In the genomic region with DNA sequence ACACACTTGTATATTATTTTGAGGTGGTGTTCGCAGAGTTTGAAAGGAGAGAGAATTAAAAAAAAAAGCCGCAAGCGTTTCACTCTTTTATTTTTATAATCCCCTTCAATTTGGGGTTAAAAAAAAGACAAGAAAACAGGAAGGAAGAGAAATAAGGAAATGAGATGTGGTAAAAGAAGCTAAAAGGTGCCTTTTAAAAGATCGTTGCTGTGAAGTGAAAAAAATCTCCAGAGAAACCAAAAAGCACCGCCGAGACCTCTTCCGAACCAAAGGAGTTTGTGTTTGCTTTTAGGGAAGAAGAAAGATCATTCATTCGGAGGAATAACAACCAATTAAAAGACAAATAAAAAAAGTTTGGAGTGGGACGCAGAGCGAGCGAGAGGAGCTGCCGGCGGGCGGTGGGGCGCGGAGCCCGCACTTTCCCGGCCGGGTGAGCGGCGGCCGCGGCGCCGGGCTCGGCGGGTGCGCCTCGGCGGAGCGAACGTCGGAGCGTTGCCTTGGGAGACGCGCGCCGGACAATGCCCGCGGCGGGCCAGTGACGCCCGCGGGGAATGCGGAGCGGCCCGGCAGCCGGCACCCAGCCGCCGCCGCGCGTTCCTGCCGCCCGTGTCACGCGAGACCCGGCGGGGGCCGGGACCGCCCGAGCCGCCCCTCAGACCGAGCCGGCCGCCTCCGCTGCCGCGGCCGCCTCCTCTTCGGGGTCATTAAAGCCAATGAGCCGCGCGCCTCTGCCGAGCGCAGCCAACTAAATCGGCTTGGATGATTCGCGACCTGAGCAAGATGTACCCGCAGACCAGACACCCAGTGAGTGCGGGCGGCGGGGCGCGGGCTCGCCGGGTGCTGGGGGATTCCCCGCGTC, we compare ENCODE assay signal across 8 cellular contexts. TPM values are rescaled to one million over a fixed set of nuclear protein-coding genes. Genes with fewer than 3 reads are reported as not detected.
A peak's percentile ranks its signal among the peaks of the same experiment; 100 is the strongest.
DNase-seq lines count a peak whose midpoint lies in the region; ATAC-seq, FAIRE-seq and TF ChIP-seq lines count a peak whose summit lies in the region.

No MANE protein-coding gene starts in this region.

- H3K36me3 ChIP-seq in GM12878 (ENCODE audit: control insufficient read depth in 2 of 2, insufficient read depth in 2 of 2, low read length in 1 of 2) (no peaks in the 10 kb centered on the region), gastrocnemius medialis (no peaks in the 10 kb centered on the region)

- H4K20me1 ChIP-seq in GM12878 (ENCODE audit: control insufficient read depth, insufficient read depth): no peaks in the 10 kb centered on the region

- in situ Hi-C loops in GM12878 (cut with MboI) (no loop called here), gastrocnemius medialis (cut with MboI; ENCODE audit: low sequenced_read_pairs in 4 of 4) (loop anchor here in 1 of 4 donors (25.0 kb wide), 1 partner anchor 390 kb away; no protein-coding TSS in a partner anchor)

- under 1% methylated on average over 61 of the region's 89 CpGs for WGBS in GM12878 (ENCODE audit: insufficient coverage, insufficient replicate concordance, low lambda C conversion rate, missing lambda C conversion rate)

- H3K9ac ChIP-seq in GM12878 (ENCODE audit: control insufficient read depth, insufficient read depth, low read length): peak overlapping the region; percentile 67

- H3K4me1 ChIP-seq in GM12878 (ENCODE audit: control insufficient read depth, insufficient read depth, low read length): peaks cover 17% of the 10 kb centered on the region
- H3K4me1 ChIP-seq in gastrocnemius medialis: peaks cover 32 to 36% of the 10 kb centered on the region in 2 donors

- peak overlapping the region in 5 of 7 donors; percentile 76 to 87 (median 83) for H3K27ac Mint-ChIP-seq in CD14-positive monocyte

- DNase-seq in CD14-positive monocyte (ENCODE audit: low spot score) (no peak), RWPE1 (ENCODE audit: low spot score) (peak; percentile 48), GM12878 (ENCODE audit: low read depth, low spot score) (no peak), gastrocnemius medialis (peak in 1 of 2 donors; percentile 39), A172 (ENCODE audit: low spot score) (no peak), H4 (ENCODE audit: low spot score) (no peak)

- TSS peak; percentile 84 for BruUV-seq in GM12878 (replicated peaks; lab: Mats Ljungman, UMichigan)

- peaks cover 23% of the 10 kb centered on the region in 2 donors for H3K36me3 Mint-ChIP-seq in CD14-positive monocyte

- no peak; the same call in 1 of the 2 replicates for TF ChIP-seq POLR2A in GM12878 (IDR thresholded peaks at IDR 0.05; ENCODE audit: low read depth, low read length)
- no peak for TF ChIP-seq POLR2A in gastrocnemius medialis (IDR thresholded peaks at IDR 0.05)

- peak in 1 of 2 experiments; percentile 69; a peak in 1 of 4 replicates for TF ChIP-seq EP300 in GM12878 (IDR thresholded peaks at IDR 0.05; ENCODE audit: borderline replicate concordance in 1 of 2, control insufficient read depth in 1 of 2, low read depth in 2 of 2, low read length in 2 of 2)

- CTCF ChIA-PET in RWPE1 (lab: Yijun Ruan, JAX) (interaction anchor here (0.6 to 0.7 kb wide), 2 partner anchors 83 to 901 kb away, joined by 3 read pairs; no protein-coding TSS in a partner anchor), GM12878 (lab: Yijun Ruan, JAX) (interaction anchor here (0.8 to 2.4 kb wide), 7 partner anchors 52 to 160 kb away, joined by 3 to 7 read pairs (median 3); no protein-coding TSS in a partner anchor)

- H3K79me2 ChIP-seq in GM12878 (ENCODE audit: control insufficient read depth, insufficient read depth, low read length): peaks cover 13% of the 10 kb centered on the region

- peak overlapping the region; percentile 89 for H3K4me3 ChIP-seq in GM12878
- peak overlapping the region; percentile 56 for H3K4me3 ChIP-seq in iPS-18c (ENCODE audit: insufficient read depth, low read depth, low read length)
- H3K4me3 ChIP-seq in gastrocnemius medialis: peak overlapping the region; percentile 73 to 88 (median 82)

- peak overlapping the region; percentile 74 to 91 for H3K4me3 Mint-ChIP-seq in CD14-positive monocyte

- H3K27ac ChIP-seq in RWPE1 (peak overlapping the region; percentile 93), GM12878 (ENCODE audit: control insufficient read depth, insufficient read depth) (peak overlapping the region; percentile 82), gastrocnemius medialis (peak overlapping the region; percentile 91 to 98 (median 92))

- H3K4me2 ChIP-seq in GM12878 (ENCODE audit: control insufficient read depth, insufficient read depth): peak overlapping the region; percentile 41; the same call in 1 of the 2 replicates

- H3K27me3 ChIP-seq in GM12878 (replicated peaks in 1 of 2; ENCODE audit: control insufficient read depth in 2 of 2, insufficient read depth in 2 of 2, low read length in 1 of 2) (no peaks in the 10 kb centered on the region), gastrocnemius medialis (no peaks in the 10 kb centered on the region)

- no peaks in the 10 kb centered on the region for H3K9me3 Mint-ChIP-seq in CD14-positive monocyte

- intact Hi-C loops in CD14-positive monocyte (cut with micrococcal nuclease) (loop anchor here (5.0 kb wide), 3 partner anchors 45 to 130 kb away; no protein-coding TSS in a partner anchor), GM12878 (cut with micrococcal nuclease; ENCODE audit: unreplicated experiment) (loop anchor here (5.0 kb wide), 3 partner anchors 100 to 245 kb away; no protein-coding TSS in a partner anchor), gastrocnemius medialis (cut with DNase I; ENCODE audit: low total_unique reads) (loop anchor here (5.0 to 10.0 kb wide), 3 partner anchors 405 to 490 kb away; no protein-coding TSS in a partner anchor)

- POLR2A ChIA-PET in RWPE1 (lab: Yijun Ruan, JAX; ENCODE audit: low non-redundant PET): interaction anchor here (0.6 to 0.7 kb wide), 3 partner anchors 1086 to 1941 kb away, joined by 3 to 4 read pairs (median 4); no protein-coding TSS in a partner anchor
- POLR2A ChIA-PET in GM12878 (lab: Charles Lee): interaction anchor here (0.7 to 2.2 kb wide), 19 partner anchors 8 to 133 kb away, joined by 3 to 29 read pairs (median 4); no protein-coding TSS in a partner anchor

- TF ChIP-seq CTCF in CD14-positive monocyte (IDR thresholded peaks at IDR 0.05): no peak
- TF ChIP-seq CTCF in RWPE1 (conservative IDR thresholded peaks at IDR 0.05; ENCODE audit: low read depth): no peak
- TF ChIP-seq CTCF in GM12878 (IDR thresholded peaks at IDR 0.05 in 2 of 3, conservative IDR thresholded peaks at IDR 0.05 in 1 of 3; ENCODE audit: control insufficient read depth in 2 of 3, extremely low read depth in 1 of 3, insufficient read depth in 1 of 3, low read depth in 3 of 3, low read length in 3 of 3): no peak
- TF ChIP-seq CTCF in gastrocnemius medialis (IDR thresholded peaks at IDR 0.05 in 4 of 5, conservative IDR thresholded peaks at IDR 0.05 in 1 of 5): no peak

- no peak for TF ChIP-seq RAD21 in GM12878 (IDR thresholded peaks at IDR 0.05; ENCODE audit: insufficient read depth, low read depth, low read length)

- RAD21 ChIA-PET in GM12878 (lab: Charles Lee; ENCODE audit: unreplicated experiment): interaction anchor here (0.8 to 3.6 kb wide), 19 partner anchors 10 to 131 kb away, joined by 3 to 32 read pairs (median 6); no protein-coding TSS in a partner anchor

- H3K27me3 Mint-ChIP-seq in CD14-positive monocyte (ENCODE audit: low read depth in 3 of 3): peaks cover 0 to 13% (median 11%) of the 10 kb centered on the region in 3 donors

- ATAC-seq in GM21723 (IDR thresholded peaks at IDR 0.05; ENCODE audit: unreplicated experiment) (peak; percentile 3), GM12878 (no peak), gastrocnemius medialis (peak; percentile 23 to 39)

- SMC1A ChIA-PET in GM12878 (lab: Charles Lee; ENCODE audit: uncharacterized antibody, unreplicated experiment): interaction anchor here (0.6 to 2.1 kb wide), 17 partner anchors 9 to 241 kb away, joined by 3 to 21 read pairs (median 5); no protein-coding TSS in a partner anchor

- FAIRE-seq in GM12878 (lab: Jason Lieb, UNC): no peak

- peak overlapping the region; percentile 63 for H2AFZ ChIP-seq in GM12878 (ENCODE audit: control insufficient read depth, low read depth, low read length)

- peaks cover 57% of the 10 kb centered on the region for H3K4me1 Mint-ChIP-seq in CD14-positive monocyte

- H3K9me3 ChIP-seq in GM12878 (replicated peaks; ENCODE audit: control insufficient read depth, insufficient read depth, low read length) (no peaks in the 10 kb centered on the region), iPS-18c (ENCODE audit: control insufficient read depth, insufficient read depth, low read length) (peaks cover 2% of the 10 kb centered on the region), gastrocnemius medialis (no peaks in the 10 kb centered on the region)

TF ChIP-seq in GM12878, 131 proteins besides CTCF, POLR2A, EP300 and RAD21 (continues in another document):
- no peak for TF ChIP-seq MTA3 (IDR thresholded peaks at IDR 0.05; ENCODE audit: borderline replicate concordance, low read length)
- TF ChIP-seq STAT3 (IDR thresholded peaks at IDR 0.05; ENCODE audit: low read depth, low read length): no peak
- TF ChIP-seq KDM1A (IDR thresholded peaks at IDR 0.05; ENCODE audit: borderline replicate concordance): no peak

RNA-seq across cellular contexts. Expression of a gene that starts 0.5 kb away (rescaled TPM):
- 10 to 100 TPM; 21.0 to 21.7 TPM for polyA plus RNA-seq in CD14-positive monocyte
- 172 and 196 TPM in 2 replicates for total RNA-seq in GM12878 (2013; cell fraction: nucleolus; rRNA removed)
- 37.5 and 41.3 TPM in 2 replicates for total RNA-seq in GM12878 (2014; rRNA removed)
- total RNA-seq in GM12878 (2014; rRNA removed; fragmentation: Illumina TruSeq; extraction: Trizol): 21.9 and 24.9 TPM in 2 replicates
- total RNA-seq in GM12878 (2021): 33.3 and 37.0 TPM in 2 replicates
- 4.7 TPM for polyA plus RNA-seq in GM12878 (2011; ENCODE audit: low read depth)
- 44.8 and 53.3 TPM in 2 replicates for polyA plus RNA-seq in GM12878 (2011; rRNA removed)
- polyA plus RNA-seq in GM12878 (2011; cell fraction: cytosol; rRNA removed): 42.1 and 49.9 TPM in 2 replicates
- polyA plus RNA-seq in GM12878 (2011; cell fraction: nucleus; rRNA removed): 95.8 and 120 TPM in 2 replicates
- 7.8 and 9.7 TPM in 2 replicates for polyA plus RNA-seq in GM12878 (2012)
- polyA plus RNA-seq in GM12878 (2014; fragmentation: Illumina TruSeq; extraction: Trizol): 30.0 and 35.4 TPM in 2 replicates
- 1 to 10 TPM; 5.3 to 6.6 TPM for polyA plus RNA-seq in GM12878 (2014; fragmentation: Nextera tagmentation; extraction: Ambion mirVana)
- 20.5 and 22.6 TPM in 2 replicates for polyA plus RNA-seq in GM12878 (2014; rRNA removed)
- polyA plus RNA-seq in GM12878 (2016; fragmentation: Nextera tagmentation; extraction: Ambion mirVana): 10 to 100 TPM; 11.1 to 24.1 TPM
- 102 and 123 TPM in 2 replicates for polyA minus RNA-seq in GM12878 (2011; rRNA and poly(A)+ RNA removed)
- polyA minus RNA-seq in GM12878 (2011; cell fraction: cytosol; rRNA and poly(A)+ RNA removed): 28.0 and 30.1 TPM in 2 replicates
- 115 and 182 TPM in 2 replicates for polyA minus RNA-seq in GM12878 (2011; cell fraction: nucleus; rRNA and poly(A)+ RNA removed)
- total RNA-seq in gastrocnemius medialis: 10 to 100 TPM; 30.1 to 64.6 (median 43.4) TPM
- total RNA-seq in A172 (2014; rRNA removed; shearing (Covaris generic)): 337 and 363 TPM in 2 replicates
- total RNA-seq in H4 (2014; rRNA removed; shearing (Covaris generic)): 27.8 and 32.1 TPM in 2 replicates
